ENCODE assay signal across 25 cellular contexts in genomic region chr10:122243560-122243959, GRCh38. TPM values are rescaled to one million over a fixed set of nuclear protein-coding genes. Genes with fewer than 3 reads are reported as not detected.
DNase-seq lines count a peak whose midpoint lies in the region; ATAC-seq and TF ChIP-seq lines count a peak whose summit lies in the region.
"Had no signal": no experiment of that assay in that cellular context is flagged by ENCODE, and none has a peak within 500 bp of the region (broad histone marks: within the 10 kb centered on the region; RNA-seq: fewer than 3 reads in every experiment).

No MANE protein-coding gene starts in this region.

- ATAC-seq in Right ventricle myocardium inferior (peak; percentile 18), right cardiac atrium (no peak), gastrocnemius medialis (no peak), SK-N-SH treated with all-trans-retinoic acid at 6 μM for 48 hours (no peak)
- ATAC-seq: HCT116, Panc1 had no signal

- H3K27ac ChIP-seq in right cardiac atrium (ENCODE audit: low read length) (no peak overlapping the region), gastrocnemius medialis (peak overlapping the region in 3 of 4 donors; percentile 8 to 48 (median 33)), MM.1S (ENCODE audit: low read length) (no peak overlapping the region)
- H3K27ac ChIP-seq: 22Rv1, HL-60, KMS-11 had no signal

- H3F3A ChIP-seq in MM.1S (ENCODE audit: insufficient read depth, low read length) = no peaks in the 10 kb centered on the region

- DNase-seq in Right ventricle myocardium inferior (ENCODE audit: missing footprints) = no peak
- DNase-seq in right cardiac atrium = no peak
- peak; percentile 32 for DNase-seq in GM03348 (ENCODE audit: low spot score)
- DNase-seq in fibroblast of peridontal ligament (ENCODE audit: extremely low read depth) = peak; percentile 85
- no peak for DNase-seq in gastrocnemius medialis
- DNase-seq in superior temporal gyrus (ENCODE audit: extremely low spot score) = no peak
- DNase-seq in MM.1S = no peak
- DNase-seq: Calu3, DND-41, NCI-H1048, NCI-H1417, NCI-H1694, NCI-H2029 treated with DMSO at 0.1 percent for 48 hours, NCI-H2227 treated with DMSO at 0.1 percent for 48 hours, NCI-H526 treated with DMSO at 0.1 percent for 48 hours, SIG-M5 had no signal

- WGBS in right cardiac atrium = 75% methylated on average over 2 of the region's 2 CpGs

- no peak overlapping the region for H3K4me3 ChIP-seq in right cardiac atrium (ENCODE audit: low read length)
- no peak overlapping the region for H3K4me3 ChIP-seq in gastrocnemius medialis
- no peak overlapping the region for H3K4me3 ChIP-seq in MM.1S (ENCODE audit: low read length)

- intact Hi-C loops in Right ventricle myocardium inferior (cut with DNase I) = no loop called here
- intact Hi-C loops in right cardiac atrium (cut with DNase I) = no loop called here
- intact Hi-C loops in gastrocnemius medialis (cut with DNase I; ENCODE audit: low total_unique reads) = no loop called here

- H3K9me3 ChIP-seq in right cardiac atrium (ENCODE audit: control insufficient read depth, low read length) = no peaks in the 10 kb centered on the region
- H3K9me3 ChIP-seq in gastrocnemius medialis = no peaks in the 10 kb centered on the region
- H3K9me3 ChIP-seq in MM.1S (replicated peaks; ENCODE audit: insufficient read depth, low read length) = no peaks in the 10 kb centered on the region

- H3K36me3 ChIP-seq in gastrocnemius medialis (peaks cover 0 to 82% of the 10 kb centered on the region in 2 donors), MM.1S (replicated peaks; ENCODE audit: insufficient read depth, low read length) (no peaks in the 10 kb centered on the region)

- H4K20me1 ChIP-seq in MM.1S (ENCODE audit: insufficient read depth, low read length) = no peaks in the 10 kb centered on the region

- peaks cover 3% of the 10 kb centered on the region for H3K4me1 ChIP-seq in right cardiac atrium (ENCODE audit: control insufficient read depth, insufficient read depth, low read length)
- no peaks in the 10 kb centered on the region for H3K4me1 ChIP-seq in gastrocnemius medialis
- no peaks in the 10 kb centered on the region for H3K4me1 ChIP-seq in MM.1S (ENCODE audit: low read length)

- H3K27me3 ChIP-seq in right cardiac atrium (ENCODE audit: control insufficient read depth, insufficient read depth) (no peaks in the 10 kb centered on the region), gastrocnemius medialis (no peaks in the 10 kb centered on the region), MM.1S (replicated peaks; ENCODE audit: insufficient read depth, low read length) (no peaks in the 10 kb centered on the region)

- no peak overlapping the region for H3K4me2 ChIP-seq in MM.1S (ENCODE audit: low read depth, low read length)
- H3K4me2 ChIP-seq: KMS-11 had no signal

- no peaks in the 10 kb centered on the region for H3K79me2 ChIP-seq in MM.1S (ENCODE audit: low read length)

- no peak overlapping the region for H3K9ac ChIP-seq in MM.1S (ENCODE audit: low read length)
- H3K9ac ChIP-seq: KMS-11 had no signal

- TF ChIP-seq POLR2A in gastrocnemius medialis (IDR thresholded peaks at IDR 0.05) = no peak

- H2AFZ ChIP-seq in MM.1S (ENCODE audit: low read length) = no peak overlapping the region

- no peaks in the 10 kb centered on the region for H3K9me2 ChIP-seq in MM.1S (replicated peaks; ENCODE audit: insufficient read depth, low read length)

- TF ChIP-seq CTCF in gastrocnemius medialis (IDR thresholded peaks at IDR 0.05 in 4 of 5, conservative IDR thresholded peaks at IDR 0.05 in 1 of 5) (no peak), MM.1S (IDR thresholded peaks at IDR 0.05; ENCODE audit: low read length) (no peak)

- in situ Hi-C loops in gastrocnemius medialis (cut with MboI; ENCODE audit: low sequenced_read_pairs in 4 of 4) = no loop called here

TF ChIP-seq in SK-N-SH treated with all-trans-retinoic acid at 6 μM for 48 hours, 23 proteins besides CTCF, POLR2A, EP300 and RAD21:
- TF ChIP-seq ISL1 (CRISPR knock-in tag; IDR thresholded peaks at IDR 0.05) (no peak), PPARA (CRISPR knock-in tag; IDR thresholded peaks at IDR 0.05; ENCODE audit: borderline replicate concordance) (no peak), ARNTL (CRISPR knock-in tag; IDR thresholded peaks at IDR 0.05; ENCODE audit: borderline replicate concordance, low read depth) (no peak), PATZ1 (CRISPR knock-in tag; IDR thresholded peaks at IDR 0.05; ENCODE audit: borderline replicate concordance) (no peak), TSHZ2 (CRISPR knock-in tag; IDR thresholded peaks at IDR 0.05) (no peak), TOX (CRISPR knock-in tag; IDR thresholded peaks at IDR 0.05; ENCODE audit: borderline replicate concordance) (no peak), GLIS3 (CRISPR knock-in tag; IDR thresholded peaks at IDR 0.05) (no peak), CSRNP3 (CRISPR knock-in tag; IDR thresholded peaks at IDR 0.05) (no peak), ZC3H10 (CRISPR knock-in tag; IDR thresholded peaks at IDR 0.05) (no peak), CREB5 (CRISPR knock-in tag; IDR thresholded peaks at IDR 0.05; ENCODE audit: low read depth) (no peak), ZNF70 (CRISPR knock-in tag; IDR thresholded peaks at IDR 0.05) (no peak), ESRRG (CRISPR knock-in tag; IDR thresholded peaks at IDR 0.05) (no peak), ZFP3 (CRISPR knock-in tag; IDR thresholded peaks at IDR 0.05) (no peak), TCF4 (CRISPR knock-in tag; IDR thresholded peaks at IDR 0.05; ENCODE audit: borderline replicate concordance) (no peak), CSDC2 (CRISPR knock-in tag; IDR thresholded peaks at IDR 0.05) (no peak)
TF ChIP-seq in SK-N-SH treated with all-trans-retinoic acid at 6 μM for 48 hours: peak in this region for 0.

RNA-seq across cellular contexts. Expression of gene BTBD16, which starts 27.5 kb away (rescaled TPM):
- total RNA-seq in Right ventricle myocardium inferior (not detected), right cardiac atrium (under 1 TPM in 2 of 4 donors, not detected in 2; 0.11 to 0.17 TPM), gastrocnemius medialis (under 1 TPM in 2 of 4 donors, not detected in 2; 0.46 to 0.55 TPM)
- polyA plus RNA-seq in right cardiac atrium = not detected
- total RNA-seq: H4 had no signal
- polyA plus RNA-seq: BJ, IgD-negative memory B cell had no signal

Comparison
In these comparisons a context has a peak if more than half of its experiments do, and no peak if none do; other contexts are left out.
1. DNase-seq: peak in GM03348 (single experiment) and fibroblast of peridontal ligament (single experiment); none in Right ventricle myocardium inferior (single experiment), right cardiac atrium (0 of 3), gastrocnemius medialis (0 of 2), superior temporal gyrus (single experiment) and MM.1S (single experiment).
2. H3K27ac ChIP-seq: peak in gastrocnemius medialis (3 of 4); none in right cardiac atrium (single experiment) and MM.1S (single experiment).